ENCODE assay signal across 9 cellular contexts in genomic region chr10:120945801-120946302, GRCh38.
DNase-seq lines count a peak whose midpoint lies in the region; ATAC-seq, FAIRE-seq and TF ChIP-seq lines count a peak whose summit lies in the region.
"Had no signal": no experiment of that assay in that cellular context is flagged by ENCODE, and none has a peak within 500 bp of the region (broad histone marks: within the 10 kb centered on the region; RNA-seq: fewer than 3 reads in every experiment).

No MANE protein-coding gene starts in this region.

- POLR2A ChIA-PET in activated CD4-positive, alpha-beta memory T cell treated with anti-CD3 and anti-CD28 coated beads, Interleukin-2, amount 10 ng/mL, durations not matched to agents 7 days and 5 days (lab: Charles Lee), result no interaction called here

- H3K27me3 Mint-ChIP-seq in Calu3 (ENCODE audit: unreplicated experiment), result no peaks in the 10 kb centered on the region
- peaks cover 18% of the 10 kb centered on the region for H3K27me3 Mint-ChIP-seq in activated CD4-positive, alpha-beta memory T cell treated with anti-CD3 and anti-CD28 coated beads, Interleukin-2, amount 10 ng/mL, durations not matched to agents 7 days and 5 days

- no peaks in the 10 kb centered on the region for H3K9me3 Mint-ChIP-seq in Calu3 (ENCODE audit: low read depth, unreplicated experiment)
- H3K9me3 Mint-ChIP-seq in activated CD4-positive, alpha-beta memory T cell treated with anti-CD3 and anti-CD28 coated beads, Interleukin-2, amount 10 ng/mL, durations not matched to agents 7 days and 5 days, result no peaks in the 10 kb centered on the region

- no peak overlapping the region for H3K27ac Mint-ChIP-seq in Calu3 (ENCODE audit: unreplicated experiment)
- no peak overlapping the region for H3K27ac Mint-ChIP-seq in activated CD4-positive, alpha-beta memory T cell treated with anti-CD3 and anti-CD28 coated beads, Interleukin-2, amount 10 ng/mL, durations not matched to agents 7 days and 5 days

- peaks cover 10% of the 10 kb centered on the region for H3K4me1 ChIP-seq in prostate gland (replicated peaks)

- no peaks in the 10 kb centered on the region for H3K36me3 Mint-ChIP-seq in Calu3 (ENCODE audit: insufficient read depth, unreplicated experiment)
- H3K36me3 Mint-ChIP-seq in activated CD4-positive, alpha-beta memory T cell treated with anti-CD3 and anti-CD28 coated beads, Interleukin-2, amount 10 ng/mL, durations not matched to agents 7 days and 5 days (ENCODE audit: low read depth), result no peaks in the 10 kb centered on the region

- no peak for TF ChIP-seq CTCF in Calu3 (IDR thresholded peaks at IDR 0.05; ENCODE audit: unreplicated experiment)
- TF ChIP-seq CTCF in prostate gland (IDR thresholded peaks at IDR 0.05), result peak in 2 of 4 experiments; percentile 6 to 18

- peak; percentile 37 for DNase-seq in Calu3
- no peak for DNase-seq in left ventricle myocardium superior
- DNase-seq in prostate gland (ENCODE audit: low spot score), result peak; percentile 92
- no peak for DNase-seq in stimulated activated CD4-positive, alpha-beta T cell treated with anti-CD3 and anti-CD28 coated beads, Interleukin-2, amount 100 ng/mL, for 48 hours
- DNase-seq in GM19239 (ENCODE audit: insufficient read length, low spot score), result no peak
- no peak for DNase-seq in activated CD4-positive, alpha-beta memory T cell treated with anti-CD3 and anti-CD28 coated beads, Interleukin-2, amount 10 ng/mL, durations not matched to agents 7 days and 5 days

- H3K4me3 ChIP-seq in prostate gland, result no peak overlapping the region
- H3K4me3 ChIP-seq: cardiac muscle cell had no signal

- TF ChIP-seq POLR2A in prostate gland (IDR thresholded peaks at IDR 0.05), result no peak

- H3K27me3 ChIP-seq in prostate gland (replicated peaks; ENCODE audit: insufficient read depth), result no peaks in the 10 kb centered on the region

- CTCF ChIA-PET in Calu3 (lab: Charles Lee), result interaction anchor here (0.9 kb wide), 1 partner anchor 52 kb away, joined by 3 read pairs; no protein-coding TSS in a partner anchor
- CTCF ChIA-PET in activated CD4-positive, alpha-beta memory T cell treated with anti-CD3 and anti-CD28 coated beads, Interleukin-2, amount 10 ng/mL, durations not matched to agents 7 days and 5 days (lab: Charles Lee), result interaction anchor here (0.5 to 0.9 kb wide), 2 partner anchors 8 to 940 kb away, joined by 3 to 5 read pairs; no protein-coding TSS in a partner anchor

- intact Hi-C loops in Calu3 (cut with micrococcal nuclease; ENCODE audit: unreplicated experiment) (no loop called here), left ventricle myocardium superior (cut with micrococcal nuclease) (loop anchor here (10.0 kb wide), 2 partner anchors 669 to 789 kb away; no protein-coding TSS in a partner anchor), prostate gland (cut with DNase I) (loop anchor here (10.0 kb wide), 3 partner anchors 489 to 1169 kb away; no protein-coding TSS in a partner anchor)

- no peaks in the 10 kb centered on the region for H3K9me3 ChIP-seq in prostate gland

- ATAC-seq in left ventricle myocardium superior, result peak; percentile 23
- ATAC-seq in GM19467 (IDR thresholded peaks at IDR 0.05; ENCODE audit: unreplicated experiment), result no peak

- H3K27ac ChIP-seq in angular gyrus (ENCODE audit: low read depth, low read length) (peak overlapping the region; percentile 95), prostate gland (peak overlapping the region; percentile 62 to 72)
- H3K27ac ChIP-seq: cardiac muscle cell had no signal

- H3K4me1 Mint-ChIP-seq in Calu3 (ENCODE audit: low read depth, unreplicated experiment), result peaks cover 20% of the 10 kb centered on the region
- H3K4me1 Mint-ChIP-seq in activated CD4-positive, alpha-beta memory T cell treated with anti-CD3 and anti-CD28 coated beads, Interleukin-2, amount 10 ng/mL, durations not matched to agents 7 days and 5 days, result peaks cover 12% of the 10 kb centered on the region

- H3K4me3 Mint-ChIP-seq in Calu3 (ENCODE audit: low read depth, unreplicated experiment), result no peak overlapping the region
- no peak overlapping the region for H3K4me3 Mint-ChIP-seq in activated CD4-positive, alpha-beta memory T cell treated with anti-CD3 and anti-CD28 coated beads, Interleukin-2, amount 10 ng/mL, durations not matched to agents 7 days and 5 days

- BruUV-seq in Calu3 (replicated peaks; lab: Mats Ljungman, UMichigan), result no TSS peak

- 21% methylated on average over 8 of the region's 8 CpGs for WGBS in prostate gland

- no peak for FAIRE-seq in GM19239 (lab: Jason Lieb, UNC)

- no peaks in the 10 kb centered on the region for H3K36me3 ChIP-seq in prostate gland
- H3K36me3 ChIP-seq: cardiac muscle cell had no signal

Comparison
In these comparisons a context has a peak if more than half of its experiments do, and no peak if none do; other contexts are left out.
1. DNase-seq: peak in Calu3 (single experiment) and prostate gland (single experiment); none in left ventricle myocardium superior (single experiment), stimulated activated CD4-positive, alpha-beta T cell treated with anti-CD3 and anti-CD28 coated beads, Interleukin-2, amount 100 ng/mL, for 48 hours (0 of 2), GM19239 (single experiment) and activated CD4-positive, alpha-beta memory T cell treated with anti-CD3 and anti-CD28 coated beads, Interleukin-2, amount 10 ng/mL, durations not matched to agents 7 days and 5 days (single experiment).